9 cellular contexts compared by ENCODE assay signal in genomic region chr15:99106417-99107220, GRCh38. TPM values are rescaled to one million over a fixed set of nuclear protein-coding genes. Genes with fewer than 3 reads are reported as not detected.
A peak's percentile ranks its signal among the peaks of the same experiment; 100 is the strongest.
DNase-seq lines count a peak whose midpoint lies in the region; ATAC-seq and TF ChIP-seq lines count a peak whose summit lies in the region.
"Had no signal": no experiment of that assay in that cellular context is flagged by ENCODE, and none has a peak within 500 bp of the region (broad histone marks: within the 10 kb centered on the region; RNA-seq: fewer than 3 reads in every experiment).

No MANE protein-coding gene starts in this region.

- H3K27me3 ChIP-seq in heart left ventricle, result peaks cover 0 to 48% (median 0%) of the 10 kb centered on the region in 9 donors
- no peaks in the 10 kb centered on the region for H3K27me3 ChIP-seq in rectal smooth muscle tissue (ENCODE audit: control insufficient read depth, insufficient read depth, low read length)

- intact Hi-C loops in activated CD4-positive, alpha-beta memory T cell treated with anti-CD3 and anti-CD28 coated beads for 36 hours (cut with micrococcal nuclease), result loop anchor here (5.0 to 10.0 kb wide), 2 partner anchors 146 to 648 kb away; partner anchors contain the start of gene LRRC28
- intact Hi-C loops in heart left ventricle (cut with DNase I), result loop anchor here in 3 of 10 donors (2.0 to 5.0 kb wide), 4 partner anchors 36 to 74 kb away; no protein-coding TSS in a partner anchor

- peak; percentile 52 to 84 (median 68) for ATAC-seq in heart left ventricle
- ATAC-seq in HG03460 (IDR thresholded peaks at IDR 0.05; ENCODE audit: unreplicated experiment), result no peak
- no peak for ATAC-seq in GM19023 (IDR thresholded peaks at IDR 0.05; ENCODE audit: unreplicated experiment)

- no peak for TF ChIP-seq POLR2A in heart left ventricle (IDR thresholded peaks at IDR 0.05)

- WGBS in heart left ventricle, 4 donors, result 18 to 25% (median 22%) methylated on average over 15 of the region's 15 CpGs

- TF ChIP-seq CTCF in heart left ventricle (IDR thresholded peaks at IDR 0.05), result no peak

- peak overlapping the region; percentile 45 for H3K4me3 Mint-ChIP-seq in activated CD4-positive, alpha-beta memory T cell treated with anti-CD3 and anti-CD28 coated beads for 36 hours

- H3K9me3 Mint-ChIP-seq in activated CD4-positive, alpha-beta memory T cell treated with anti-CD3 and anti-CD28 coated beads for 36 hours, result no peaks in the 10 kb centered on the region

- H3K27me3 Mint-ChIP-seq in activated CD4-positive, alpha-beta memory T cell treated with anti-CD3 and anti-CD28 coated beads for 36 hours, result peaks cover 25% of the 10 kb centered on the region

- H3K4me3 ChIP-seq in heart left ventricle (peak overlapping the region; percentile 60 to 79 (median 71)), rectal smooth muscle tissue (ENCODE audit: low read length) (peak overlapping the region; percentile 80)

- H3K36me3 ChIP-seq in ES-I3 (ENCODE audit: insufficient read depth, low read length) (no peaks in the 10 kb centered on the region), heart left ventricle (peaks cover 0 to 6% (median 0%) of the 10 kb centered on the region in 9 donors), rectal smooth muscle tissue (ENCODE audit: control insufficient read depth, insufficient read depth, low read length) (no peaks in the 10 kb centered on the region)

- no peaks in the 10 kb centered on the region for H3K36me3 Mint-ChIP-seq in activated CD4-positive, alpha-beta memory T cell treated with anti-CD3 and anti-CD28 coated beads for 36 hours

- H3K4me1 ChIP-seq in ES-I3 (ENCODE audit: insufficient read depth, low read length), result no peaks in the 10 kb centered on the region
- peaks cover 0 to 63% (median 33%) of the 10 kb centered on the region in 12 donors for H3K4me1 ChIP-seq in heart left ventricle
- peaks cover 13% of the 10 kb centered on the region for H3K4me1 ChIP-seq in rectal smooth muscle tissue (ENCODE audit: control insufficient read depth, insufficient read depth, low read length)

- peak overlapping the region; percentile 48 to 98 (median 92) for H3K27ac ChIP-seq in heart left ventricle
- H3K27ac ChIP-seq in rectal smooth muscle tissue (ENCODE audit: low read depth, low read length), result peak overlapping the region; percentile 99

- peak; percentile 43 for DNase-seq in activated CD4-positive, alpha-beta memory T cell treated with anti-CD3 and anti-CD28 coated beads for 36 hours
- DNase-seq in heart left ventricle (peak in 4 of 5 donors; percentile 68 to 84 (median 74)), D341Med (ENCODE audit: low spot score) (no peak)
- no peak for DNase-seq in stimulated activated CD4-positive, alpha-beta T cell treated with anti-CD3 and anti-CD28 coated beads, Interleukin-15, amount 100 ng/mL, for 24 hours
- DNase-seq: effector CD8-positive, alpha-beta T cell had no signal

- H3K9me3 ChIP-seq in ES-I3 (ENCODE audit: control insufficient read depth, insufficient read depth, low read length) (no peaks in the 10 kb centered on the region; the same call in 1 of the 2 replicates), heart left ventricle (no peaks in the 10 kb centered on the region)

- peak overlapping the region; percentile 63 for H3K27ac Mint-ChIP-seq in activated CD4-positive, alpha-beta memory T cell treated with anti-CD3 and anti-CD28 coated beads for 36 hours

- peaks cover 14% of the 10 kb centered on the region for H3K4me1 Mint-ChIP-seq in activated CD4-positive, alpha-beta memory T cell treated with anti-CD3 and anti-CD28 coated beads for 36 hours (ENCODE audit: low read depth)

- CTCF ChIA-PET in activated CD4-positive, alpha-beta memory T cell treated with anti-CD3 and anti-CD28 coated beads for 36 hours (lab: Charles Lee), result interaction anchor here (1.1 to 2.2 kb wide), 8 partner anchors 14 to 598 kb away, joined by 4 to 14 read pairs (median 6); no protein-coding TSS in a partner anchor

- peak overlapping the region; percentile 76; the same call in 1 of the 2 replicates for H3K9ac ChIP-seq in ES-I3 (ENCODE audit: low read depth, low read length)
- H3K9ac ChIP-seq in rectal smooth muscle tissue (ENCODE audit: low read length), result no peak overlapping the region

- POLR2A ChIA-PET in activated CD4-positive, alpha-beta memory T cell treated with anti-CD3 and anti-CD28 coated beads for 36 hours (lab: Charles Lee), result interaction anchor here (0.7 kb wide), 1 partner anchor 11 kb away, joined by 3 read pairs; no protein-coding TSS in a partner anchor

RNA-seq across cellular contexts. Expression of gene SYNM, which starts 1.7 kb away (rescaled TPM):
- 1 to 10 TPM; 2.6 to 2.7 TPM for total RNA-seq in activated CD4-positive, alpha-beta memory T cell treated with anti-CD3 and anti-CD28 coated beads for 36 hours
- total RNA-seq in heart left ventricle, result 100 to 1,000 TPM; 197 to 455 (median 311) TPM
- 100 to 1,000 TPM; 113 to 154 TPM for polyA plus RNA-seq in heart left ventricle

Comparison
In these comparisons a context has a peak if more than half of its experiments do, and no peak if none do; other contexts are left out.
1. DNase-seq: peak in activated CD4-positive, alpha-beta memory T cell treated with anti-CD3 and anti-CD28 coated beads for 36 hours (single experiment) and heart left ventricle (4 of 5); none in D341Med (single experiment) and stimulated activated CD4-positive, alpha-beta T cell treated with anti-CD3 and anti-CD28 coated beads, Interleukin-15, amount 100 ng/mL, for 24 hours (single experiment).
2. ATAC-seq: peak in heart left ventricle (4 of 4); none in HG03460 (single experiment) and GM19023 (single experiment).
3. RNA of gene SYNM, which starts 1.7 kb away (total RNA-seq): 197 to 455 TPM in heart left ventricle; 2.6 to 2.7 TPM in activated CD4-positive, alpha-beta memory T cell treated with anti-CD3 and anti-CD28 coated beads for 36 hours; every median in the first group is over 10 times any median in the second.